Comparison of ENCODE assay signal across 17 cellular contexts in genomic region chr12:123397400-123397799, GRCh38. TPM values are rescaled to one million over a fixed set of nuclear protein-coding genes. Genes with fewer than 3 reads are reported as not detected.
DNase-seq lines count a peak whose midpoint lies in the region; ATAC-seq and TF ChIP-seq lines count a peak whose summit lies in the region.
"Had no signal": no experiment of that assay in that cellular context is flagged by ENCODE, and none has a peak within 500 bp of the region (broad histone marks: within the 10 kb centered on the region; RNA-seq: fewer than 3 reads in every experiment).

No MANE protein-coding gene starts in this region.

- peaks cover 5% of the 10 kb centered on the region for H4K20me1 ChIP-seq in osteoblast (ENCODE audit: insufficient read depth, low read length)

- no peaks in the 10 kb centered on the region for H3K9me3 ChIP-seq in HEK293 (ENCODE audit: control insufficient read depth, insufficient read depth, low read depth, low read length)
- H3K9me3 ChIP-seq in osteoblast (ENCODE audit: low read depth, low read length) = no peaks in the 10 kb centered on the region
- no peaks in the 10 kb centered on the region for H3K9me3 ChIP-seq in transverse colon
- H3K9me3 ChIP-seq: testis had no signal

- no peak for TF ChIP-seq POLR2A in transverse colon (IDR thresholded peaks at IDR 0.05)
- TF ChIP-seq POLR2A in lower leg skin (IDR thresholded peaks at IDR 0.05) = no peak

- H3K27me3 ChIP-seq in osteoblast (ENCODE audit: insufficient read depth, low read length) = no peaks in the 10 kb centered on the region
- H3K27me3 ChIP-seq in transverse colon = no peaks in the 10 kb centered on the region
- H3K27me3 ChIP-seq: testis had no signal

- TF ChIP-seq CTCF in HEK293 (tag by site-specific recombination; IDR thresholded peaks at IDR 0.05) (no peak), coronary artery (IDR thresholded peaks at IDR 0.05) (no peak), osteoblast (IDR thresholded peaks at IDR 0.05; ENCODE audit: extremely low read depth, low read depth, low read length) (no peak), transverse colon (IDR thresholded peaks at IDR 0.05) (no peak), lower leg skin (IDR thresholded peaks at IDR 0.05) (no peak)

- intact Hi-C loops in transverse colon (cut with DNase I; ENCODE audit: low total_unique reads) (no loop called here), lower leg skin (cut with DNase I; ENCODE audit: low total_unique reads) (no loop called here)

- no peak for TF ChIP-seq EP300 in transverse colon (IDR thresholded peaks at IDR 0.05; ENCODE audit: low read depth)

- ATAC-seq in HG03342 (IDR thresholded peaks at IDR 0.05; ENCODE audit: unreplicated experiment) = no peak
- ATAC-seq: CD8-positive, alpha-beta T cell; PC-3 had no signal

- POLR2A ChIA-PET in HEK293 (lab: Yijun Ruan, JAX) (no interaction called here), HEK293T (lab: Yijun Ruan, JAX) (no interaction called here)

- peaks cover 61 to 84% of the 10 kb centered on the region in 2 experiments for H3K36me3 ChIP-seq in HEK293 (ENCODE audit: control insufficient read depth in 2 of 2, insufficient read depth in 1 of 2, low read length in 2 of 2)
- H3K36me3 ChIP-seq in osteoblast (ENCODE audit: insufficient read depth, low read length) = peaks cover 57% of the 10 kb centered on the region
- peaks cover 0 to 45% (median 15%) of the 10 kb centered on the region in 4 donors for H3K36me3 ChIP-seq in transverse colon

- peaks cover 81% of the 10 kb centered on the region for H3K79me2 ChIP-seq in osteoblast (ENCODE audit: insufficient read depth, low read length)

- H2AFZ ChIP-seq in osteoblast (ENCODE audit: low read length) = no peak overlapping the region

- DNase-seq in coronary artery (ENCODE audit: low spot score) = no peak
- DNase-seq in osteoblast (ENCODE audit: insufficient read length, low spot score, missing footprints) = peak; percentile 84
- no peak for DNase-seq in transverse colon
- DNase-seq in lower leg skin (ENCODE audit: low spot score in 2 of 2) = no peak
- no peak for DNase-seq in SIG-M5 (lab: John Stamatoyannopoulos, UW)
- no peak for DNase-seq in HEK293T (ENCODE audit: extremely low spot score)
- DNase-seq: activated CD4-positive, alpha-beta T cell treated with anti-CD3 and anti-CD28 coated beads, Interleukin-2, amount 50 U/mL, for 1 hour; activated naive CD4-positive, alpha-beta T cell; CD8-positive, alpha-beta T cell; endodermal cell; immature natural killer cell; NCI-H2029; PC-3; testis had no signal

- no peak overlapping the region for H3K4me2 ChIP-seq in osteoblast (ENCODE audit: insufficient read depth, low read length)

- no peaks in the 10 kb centered on the region for H3K4me1 ChIP-seq in HEK293 (ENCODE audit: control insufficient read depth, insufficient read depth, low read length)
- H3K4me1 ChIP-seq in osteoblast (ENCODE audit: insufficient read depth, low read length) = peaks cover 31% of the 10 kb centered on the region
- peaks cover 0 to 31% (median 18%) of the 10 kb centered on the region in 4 donors for H3K4me1 ChIP-seq in transverse colon

- CTCF ChIA-PET in HEK293 (lab: Yijun Ruan, JAX) = no interaction called here
- CTCF ChIA-PET in HEK293T (lab: Yijun Ruan, JAX) = no interaction called here

- H3K27ac ChIP-seq in HEK293 (ENCODE audit: extremely low read depth, low read depth, low read length) = peak overlapping the region; percentile 16; the same call in 1 of the 2 replicates
- peak overlapping the region; percentile 80 to 94 for H3K27ac ChIP-seq in coronary artery
- peak overlapping the region; percentile 61 for H3K27ac ChIP-seq in osteoblast (ENCODE audit: low read depth, low read length)
- peak overlapping the region; percentile 51 to 80 (median 78) for H3K27ac ChIP-seq in transverse colon

- in situ Hi-C loops in transverse colon (cut with MboI; ENCODE audit: low pct_ligation_motif_present in 1 of 4, low pct_unique_long_range_greater_than_20kb in 1 of 4, low sequenced_read_pairs in 3 of 4) = no loop called here

- no peak overlapping the region for H3K4me3 ChIP-seq in HEK293 (ENCODE audit: low read depth, low read length)
- H3K4me3 ChIP-seq in coronary artery = peak overlapping the region; percentile 33
- no peak overlapping the region for H3K4me3 ChIP-seq in osteoblast (ENCODE audit: insufficient read depth, low read length)
- H3K4me3 ChIP-seq in transverse colon = no peak overlapping the region
- no peak overlapping the region for H3K4me3 ChIP-seq in lower leg skin (ENCODE audit: low read depth, poor library complexity, severe bottlenecking)
- H3K4me3 ChIP-seq: lung, testis had no signal

- WGBS in transverse colon (ENCODE audit: low coverage in 1 of 2), 2 donors = 90 to 91% methylated on average over 6 of the region's 6 CpGs
- whole genome bisulfite sequencing in lower leg skin, 2 donors = 75 to 84% methylated on average over 6 of the region's 6 CpGs

TF ChIP-seq in HEK293, 187 proteins besides CTCF, POLR2A, EP300 and RAD21:
- TF ChIP-seq ZNF350 (tag by site-specific recombination; IDR thresholded peaks at IDR 0.05) = no peak
- TF ChIP-seq ZFHX2 (tag by site-specific recombination; conservative IDR thresholded peaks at IDR 0.05) = no peak

TF ChIP-seq in HEK293T, 16 proteins besides CTCF, POLR2A, EP300 and RAD21:
- TF ChIP-seq FOXM1 (IDR thresholded peaks at IDR 0.05; ENCODE audit: borderline replicate concordance) (no peak), ELF4 (IDR thresholded peaks at IDR 0.05) (no peak), NFRKB (IDR thresholded peaks at IDR 0.05) (no peak), ARNT (IDR thresholded peaks at IDR 0.05) (no peak), PKNOX1 (IDR thresholded peaks at IDR 0.05) (no peak), L3MBTL2 (conservative IDR thresholded peaks at IDR 0.05) (no peak), SUZ12 (IDR thresholded peaks at IDR 0.05) (no peak), FOXK2 (IDR thresholded peaks at IDR 0.05) (no peak)
TF ChIP-seq in HEK293T: peak in this region for 0.

RNA-seq across cellular contexts. Expression of gene KMT5A, which starts 13.5 kb away (rescaled TPM):
- total RNA-seq in osteoblast (49.6 and 51.0 TPM in 2 replicates), transverse colon (10 to 100 TPM; 32.9 to 43.8 (median 34.4) TPM), lower leg skin (10 to 100 TPM; 49.3 to 69.3 (median 62.5) TPM)

RNA-seq across cellular contexts. Expression of gene SBNO1, which starts 32.8 kb away (rescaled TPM):
- total RNA-seq in osteoblast (28.6 and 30.4 TPM in 2 replicates), transverse colon (10 to 100 TPM; 14.6 to 26.9 (median 23.8) TPM), lower leg skin (10 to 100 TPM; 18.6 to 22.3 (median 20.8) TPM)

RNA-seq across cellular contexts. Expression of gene RILPL2, which starts 39.1 kb away (rescaled TPM):
- total RNA-seq in osteoblast = 5.1 and 5.3 TPM in 2 replicates
- 1 to 10 TPM in 3 of 4 donors, under 1 TPM in 1; 0.60 to 2.7 (median 1.4) TPM for total RNA-seq in transverse colon
- 1 to 10 TPM; 2.8 to 5.6 (median 4.2) TPM for total RNA-seq in lower leg skin

Comparison
In these comparisons a context has a peak if more than half of its experiments do, and no peak if none do; other contexts are left out.
1. H3K27ac ChIP-seq: peak in every context shown above with its lines; median percentile 87 in coronary artery; 78 in transverse colon; 61 in osteoblast; 16 in HEK293.